ENCODE assay signal across 14 cellular contexts in the genomic region with DNA sequence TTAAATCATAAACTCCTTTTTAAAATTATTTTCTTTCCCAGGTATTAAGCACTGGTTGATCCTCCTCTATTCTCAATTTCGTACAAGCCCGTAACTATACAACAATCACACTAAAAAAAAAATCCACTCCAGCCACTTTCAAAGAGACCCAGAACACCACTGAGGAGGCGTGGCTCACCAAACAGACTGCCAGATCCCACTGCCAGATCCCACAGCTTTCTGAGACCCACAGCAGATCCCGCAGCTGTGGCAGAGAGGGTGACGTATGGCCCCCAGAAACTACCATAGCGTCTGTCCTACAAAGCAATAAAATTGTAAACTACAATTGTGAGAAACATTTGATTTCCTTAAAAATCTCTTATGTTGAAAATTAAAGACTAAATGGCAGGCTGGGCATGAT.
A peak's percentile ranks its signal among the peaks of the same experiment; 100 is the strongest.
DNase-seq lines count a peak whose midpoint lies in the region; ATAC-seq, FAIRE-seq and TF ChIP-seq lines count a peak whose summit lies in the region.
"Had no signal": no experiment of that assay in that cellular context is flagged by ENCODE, and none has a peak within 500 bp of the region (broad histone marks: within the 10 kb centered on the region; RNA-seq: fewer than 3 reads in every experiment).

No MANE protein-coding gene starts in this region.

- H3K4ac ChIP-seq in H9 (ENCODE audit: low read depth, low read length), result no peak overlapping the region

- H2BK12ac ChIP-seq in H9 (ENCODE audit: insufficient read length, low read depth, low read length), result no peak overlapping the region

- no peak overlapping the region for H4K91ac ChIP-seq in H9 (ENCODE audit: insufficient read length, low read depth, low read length)

- H2BK20ac ChIP-seq in H9 (ENCODE audit: low read depth, low read length, poor library complexity, severe bottlenecking), result no peak overlapping the region

- no TSS peak for BruUV-seq in PC-3 (replicated peaks; lab: Mats Ljungman, UMichigan)

- H3K27ac ChIP-seq in H9 (ENCODE audit: insufficient read length, low read depth, low read length) (no peak overlapping the region), brain microvascular endothelial cell (peak overlapping the region; percentile 90), right atrium auricular region (peak overlapping the region; percentile 51 to 61), sigmoid colon (no peak overlapping the region), PC-3 (ENCODE audit: low read length) (no peak overlapping the region)

- no peak overlapping the region for H2BK15ac ChIP-seq in H9 (ENCODE audit: low read depth, low read length)

- TF ChIP-seq EP300 in sigmoid colon (IDR thresholded peaks at IDR 0.05), result no peak

- no peak for DNase-seq in H9
- no peak for DNase-seq in brain microvascular endothelial cell
- DNase-seq in right atrium auricular region (ENCODE audit: low spot score), result peak; percentile 40
- DNase-seq in sigmoid colon, result peak; percentile 46
- no peak for DNase-seq in urothelium cell line (ENCODE audit: low spot score)
- no peak for DNase-seq in PC-3
- no peak for DNase-seq in CD14-positive monocyte (ENCODE audit: low spot score)
- DNase-seq: Kasumi-1, NCI-H1694 treated with DMSO at 0.1 percent for 48 hours, NCI-H2171 treated with DMSO at 0.1 percent for 48 hours, NCI-H526 had no signal

- no peaks in the 10 kb centered on the region for H3K9me3 Mint-ChIP-seq in H9
- H3K9me3 Mint-ChIP-seq in CD14-positive monocyte, result no peaks in the 10 kb centered on the region

- no peaks in the 10 kb centered on the region for H3K9me2 ChIP-seq in PC-3 (replicated peaks; ENCODE audit: low read length)

- H3K18ac ChIP-seq in H9 (ENCODE audit: insufficient read length, low read depth, low read length), result no peak overlapping the region

- H3K79me1 ChIP-seq in H9 (ENCODE audit: insufficient read depth, low read depth, low read length, poor library complexity, severe bottlenecking), result no peaks in the 10 kb centered on the region

- intact Hi-C loops in sigmoid colon (cut with DNase I), result no loop called here
- intact Hi-C loops in PC-3 (cut with micrococcal nuclease), result no loop called here
- intact Hi-C loops in CD14-positive monocyte (cut with micrococcal nuclease), result no loop called here

- no peaks in the 10 kb centered on the region for H3F3A ChIP-seq in PC-3 (ENCODE audit: low read length, unreplicated experiment)

- H3K4me3 ChIP-seq in brain microvascular endothelial cell (ENCODE audit: low read depth, low read length), result no peak overlapping the region
- H3K4me3 ChIP-seq in right atrium auricular region, result no peak overlapping the region
- no peak overlapping the region for H3K4me3 ChIP-seq in sigmoid colon
- no peak overlapping the region for H3K4me3 ChIP-seq in PC-3 (ENCODE audit: low read length)

- H3K27ac Mint-ChIP-seq in H9 (peak overlapping the region in 2 of 3 experiments; percentile 11 to 16; a peak in 1 of 7 replicates), CD14-positive monocyte (no peak overlapping the region)

- CTCF ChIA-PET in PC-3 (lab: Charles Lee), result no interaction called here

- no peak for ATAC-seq in PC-3

- H4K8ac ChIP-seq in H9 (replicated peaks; ENCODE audit: insufficient read length, low read depth, low read length), result no peak overlapping the region

- H3K4me2 ChIP-seq in H9 (ENCODE audit: insufficient read depth, insufficient read length, low read length) (no peak overlapping the region), PC-3 (ENCODE audit: low read length) (no peak overlapping the region)

- no peaks in the 10 kb centered on the region for H3K23me2 ChIP-seq in H9 (ENCODE audit: insufficient read length, low read depth, low read length, poor library complexity, severe bottlenecking)

- no peak overlapping the region for H2AFZ ChIP-seq in H9 (ENCODE audit: low read length)
- H2AFZ ChIP-seq in PC-3 (ENCODE audit: low read length), result no peak overlapping the region

- no peak overlapping the region for H3K56ac ChIP-seq in H9 (ENCODE audit: insufficient read length, low read depth, low read length)

- H2AK5ac ChIP-seq in H9 (ENCODE audit: insufficient read length, low read length), result no peak overlapping the region

- H3K23ac ChIP-seq in H9 (ENCODE audit: insufficient read length, low read depth, low read length), result no peak overlapping the region

- H3K27me3 ChIP-seq in H9 (ENCODE audit: insufficient read depth, low read length) (no peaks in the 10 kb centered on the region), brain microvascular endothelial cell (replicated peaks) (no peaks in the 10 kb centered on the region), right atrium auricular region (no peaks in the 10 kb centered on the region), sigmoid colon (no peaks in the 10 kb centered on the region), PC-3 (ENCODE audit: low read length) (peaks cover 25% of the 10 kb centered on the region)

- H4K20me1 ChIP-seq in H9 (ENCODE audit: control insufficient read depth, insufficient read depth, insufficient read length) (no peaks in the 10 kb centered on the region), PC-3 (ENCODE audit: low read length) (no peaks in the 10 kb centered on the region)

- H3K14ac ChIP-seq in H9 (ENCODE audit: insufficient read depth, low read length), result no peak overlapping the region

- H2BK120ac ChIP-seq in H9 (ENCODE audit: low read depth, low read length, poor library complexity, severe bottlenecking), result no peak overlapping the region

- in situ Hi-C loops in brain microvascular endothelial cell (cut with HindIII; ENCODE audit: low pct_ligation_motif_present, low sequenced_read_pairs), result no loop called here

- no peak overlapping the region for H2BK5ac ChIP-seq in H9 (ENCODE audit: insufficient read length, low read length)

- H3T11ph ChIP-seq in H9 (ENCODE audit: low read length), result no peak overlapping the region

- no CpG with 5 or more reads among the region's 6 CpGs for WGBS in H9 (ENCODE audit: extremely low coverage, insufficient read length, low lambda C conversion rate)
- WGBS in sigmoid colon, 2 donors, result 80 to 83% methylated on average over 6 of the region's 6 CpGs

- H3K9ac ChIP-seq in H9 (ENCODE audit: extremely low read depth, insufficient read length, low read length), result no peak overlapping the region
- H3K9ac ChIP-seq in PC-3 (ENCODE audit: low read length), result no peak overlapping the region

- H3K27me3 Mint-ChIP-seq in H9 (ENCODE audit: low read depth), result 0 out of 2 replicates have a peak, but pooled peaks cover 2% of the 10 kb centered on the region
- peaks cover 9 to 17% (median 15%) of the 10 kb centered on the region in 3 donors for H3K27me3 Mint-ChIP-seq in CD14-positive monocyte (ENCODE audit: low read depth in 3 of 3)

- H3K36me3 Mint-ChIP-seq in H9 (ENCODE audit: insufficient read depth in 1 of 3, low read depth in 3 of 3) (no peaks in the 10 kb centered on the region), CD14-positive monocyte (no peaks in the 10 kb centered on the region)

- FAIRE-seq in urothelium cell line (lab: Jason Lieb, UNC), result no peak
- FAIRE-seq: A204.1, H54, RCC 7860 had no signal

- POLR2A ChIA-PET in PC-3 (lab: Charles Lee; ENCODE audit: unreplicated experiment), result no interaction called here

- peaks cover 2% of the 10 kb centered on the region; the same call in 1 of the 2 replicates for H3K4me1 ChIP-seq in H9 (ENCODE audit: insufficient read depth, low read length)
- H3K4me1 ChIP-seq in right atrium auricular region, result no peaks in the 10 kb centered on the region
- H3K4me1 ChIP-seq in sigmoid colon, result peaks cover 0 to 8% (median 0%) of the 10 kb centered on the region in 4 donors
- no peaks in the 10 kb centered on the region for H3K4me1 ChIP-seq in PC-3 (ENCODE audit: insufficient read depth, low read length)

- H3K4me3 Mint-ChIP-seq in H9, result no peak overlapping the region
- H3K4me3 Mint-ChIP-seq in CD14-positive monocyte, result no peak overlapping the region

- no peak for TF ChIP-seq POLR2A in sigmoid colon (IDR thresholded peaks at IDR 0.05)

- H3K4me1 Mint-ChIP-seq in H9 (peaks cover 21 to 25% of the 10 kb centered on the region in 2 experiments), CD14-positive monocyte (no peaks in the 10 kb centered on the region)

- TF ChIP-seq CTCF in H9 (conservative IDR thresholded peaks at IDR 0.05) (no peak), brain microvascular endothelial cell (IDR thresholded peaks at IDR 0.05; ENCODE audit: low read depth, low read length, missing control alignments) (no peak), right atrium auricular region (IDR thresholded peaks at IDR 0.05) (no peak), sigmoid colon (IDR thresholded peaks at IDR 0.05) (no peak), PC-3 (conservative IDR thresholded peaks at IDR 0.05; ENCODE audit: low read depth, low read length) (no peak), CD14-positive monocyte (IDR thresholded peaks at IDR 0.05) (no peak)

- no peaks in the 10 kb centered on the region for H3K36me3 ChIP-seq in brain microvascular endothelial cell (replicated peaks)
- H3K36me3 ChIP-seq in right atrium auricular region, result no peaks in the 10 kb centered on the region
- no peaks in the 10 kb centered on the region for H3K36me3 ChIP-seq in sigmoid colon
- no peaks in the 10 kb centered on the region for H3K36me3 ChIP-seq in PC-3 (ENCODE audit: low read depth, low read length)

- no peak overlapping the region for H4K5ac ChIP-seq in H9 (ENCODE audit: insufficient read length, low read depth, low read length)

- no peaks in the 10 kb centered on the region for H3K79me2 ChIP-seq in H9 (ENCODE audit: insufficient read depth, low read length)
- H3K79me2 ChIP-seq in PC-3 (ENCODE audit: low read length), result no peaks in the 10 kb centered on the region

- no peaks in the 10 kb centered on the region for H3K9me3 ChIP-seq in H9 (ENCODE audit: control insufficient read depth, low read depth, low read length)
- no peaks in the 10 kb centered on the region for H3K9me3 ChIP-seq in right atrium auricular region
- no peaks in the 10 kb centered on the region for H3K9me3 ChIP-seq in sigmoid colon
- no peaks in the 10 kb centered on the region for H3K9me3 ChIP-seq in PC-3 (ENCODE audit: low read length)

Comparison
In these comparisons a context has a peak if more than half of its experiments do, and no peak if none do; other contexts are left out.
1. DNase-seq: peak in right atrium auricular region (single experiment) and sigmoid colon (single experiment); none in H9 (single experiment), brain microvascular endothelial cell (single experiment), urothelium cell line (single experiment), PC-3 (single experiment) and CD14-positive monocyte (single experiment).
2. H3K27ac ChIP-seq: peak in brain microvascular endothelial cell (single experiment) and right atrium auricular region (2 of 2); none in H9 (single experiment), sigmoid colon (0 of 4) and PC-3 (single experiment).
3. H3K27ac Mint-ChIP-seq: peak in H9 (2 of 3); none in CD14-positive monocyte (0 of 7).